25 cellular contexts compared by ENCODE assay signal in genomic region chr7:8285155-8285554, GRCh38. TPM values are rescaled to one million over a fixed set of nuclear protein-coding genes. Genes with fewer than 3 reads are reported as not detected.
"Had no signal": no experiment of that assay in that cellular context is flagged by ENCODE, and none has a peak within 500 bp of the region (broad histone marks: within the 10 kb centered on the region; RNA-seq: fewer than 3 reads in every experiment).

No MANE protein-coding gene starts in this region.

- H3K27me3 Mint-ChIP-seq: IgD-negative memory B cell had no signal

- H3K27ac Mint-ChIP-seq: activated B cell treated with CpG ODN at 0.5 μM for 24 hours; activated CD4-positive, alpha-beta T cell treated with anti-CD3 and anti-CD28 coated beads, Interleukin-2, amount 10 ng/mL, durations not matched to agents 24 days and 14 days; activated CD8-positive, alpha-beta memory T cell treated with anti-CD3 and anti-CD28 coated beads, Interleukin-2, amount 10 ng/mL, durations not matched to agents 7 days and 5 days; activated naive CD4-positive, alpha-beta T cell treated with anti-CD3 and anti-CD28 coated beads for 36 hours; activated naive CD8-positive, alpha-beta T cell; brain; IgD-negative memory B cell; T-helper 17 cell had no signal

- H3K4me1 ChIP-seq: SJSA1 had no signal

- H3K27me3 ChIP-seq: SJSA1 had no signal

- DNase-seq: activated B cell treated with CpG ODN at 0.5 μM for 24 hours; activated CD4-positive, alpha-beta T cell treated with anti-CD3 and anti-CD28 coated beads for 1 hour; activated CD4-positive, alpha-beta T cell treated with anti-CD3 and anti-CD28 coated beads, Interleukin-2, amount 10 ng/mL, durations not matched to agents 24 days and 14 days; activated CD4-positive, alpha-beta T cell treated with anti-CD3 and anti-CD28 coated beads, Interleukin-2, amount 50 U/mL, for 48 hours; activated CD8-positive, alpha-beta memory T cell treated with anti-CD3 and anti-CD28 coated beads, Interleukin-2, amount 10 ng/mL, durations not matched to agents 7 days and 5 days; activated gamma-delta T cell; activated naive CD4-positive, alpha-beta T cell treated with anti-CD3 and anti-CD28 coated beads for 36 hours; activated T-cell treated with anti-CD3 and anti-CD28 coated beads, Interleukin-2, amount 50 U/mL, for 4 hours; central memory CD4-positive, alpha-beta T cell; KG1; NCI-H1048; NCI-H1694; NCI-H2107; NCI-H526; NCI-H82; SHP77; T-helper 17 cell; T-helper 9 cell had no signal

- H3K4me3 ChIP-seq: SJSA1 had no signal

- H3K36me3 Mint-ChIP-seq: activated CD8-positive, alpha-beta memory T cell treated with anti-CD3 and anti-CD28 coated beads, Interleukin-2, amount 10 ng/mL, durations not matched to agents 7 days and 5 days; activated naive CD8-positive, alpha-beta T cell; brain; IgD-negative memory B cell had no signal

- H3K4me1 Mint-ChIP-seq: activated B cell treated with CpG ODN at 0.5 μM for 24 hours; activated CD4-positive, alpha-beta T cell treated with anti-CD3 and anti-CD28 coated beads, Interleukin-2, amount 10 ng/mL, durations not matched to agents 24 days and 14 days; activated CD8-positive, alpha-beta memory T cell treated with anti-CD3 and anti-CD28 coated beads, Interleukin-2, amount 10 ng/mL, durations not matched to agents 7 days and 5 days; IgD-negative memory B cell; T-helper 17 cell had no signal

- H3K36me3 ChIP-seq: SJSA1 had no signal

- H3K9me3 ChIP-seq: SJSA1 had no signal

- H3K27ac ChIP-seq: SJSA1 had no signal

- H3K9me3 Mint-ChIP-seq: activated B cell treated with CpG ODN at 0.5 μM for 24 hours; activated CD4-positive, alpha-beta T cell treated with anti-CD3 and anti-CD28 coated beads, Interleukin-2, amount 10 ng/mL, durations not matched to agents 24 days and 14 days; activated naive CD4-positive, alpha-beta T cell treated with anti-CD3 and anti-CD28 coated beads for 36 hours; activated T-cell treated with anti-CD3 and anti-CD28 coated beads, Interleukin-2, amount 50 U/mL, for 4 hours had no signal

- H3K4me3 Mint-ChIP-seq: activated B cell treated with CpG ODN at 0.5 μM for 24 hours; activated CD4-positive, alpha-beta T cell treated with anti-CD3 and anti-CD28 coated beads, Interleukin-2, amount 10 ng/mL, durations not matched to agents 24 days and 14 days; activated CD8-positive, alpha-beta memory T cell treated with anti-CD3 and anti-CD28 coated beads, Interleukin-2, amount 10 ng/mL, durations not matched to agents 7 days and 5 days; activated naive CD4-positive, alpha-beta T cell treated with anti-CD3 and anti-CD28 coated beads for 36 hours; activated naive CD8-positive, alpha-beta T cell; activated T-cell treated with anti-CD3 and anti-CD28 coated beads, Interleukin-2, amount 50 U/mL, for 4 hours; brain; IgD-negative memory B cell; T-helper 17 cell had no signal

- ATAC-seq: activated CD8-positive, alpha-beta memory T cell treated with anti-CD3 and anti-CD28 coated beads, Interleukin-2, amount 10 ng/mL, durations not matched to agents 7 days and 5 days; activated T-cell treated with anti-CD3 and anti-CD28 coated beads, Interleukin-2, amount 50 U/mL, for 4 hours; Panc1; T-helper 17 cell had no signal

RNA-seq across cellular contexts. Expression of gene ICA1, which starts 23.2 kb away (rescaled TPM):
- total RNA-seq: activated B cell treated with CpG ODN at 0.5 μM for 24 hours, LHCN-M2, M059J, SJSA1 had no signal
